In genomic region chr15:97521894-97522293, GRCh38 we compare ENCODE assay signal across 13 cellular contexts.
DNase-seq lines count a peak whose midpoint lies in the region; ATAC-seq and TF ChIP-seq lines count a peak whose summit lies in the region.
"Had no signal": no experiment of that assay in that cellular context is flagged by ENCODE, and none has a peak within 500 bp of the region (broad histone marks: within the 10 kb centered on the region; RNA-seq: fewer than 3 reads in every experiment).

No MANE protein-coding gene starts in this region.

- ATAC-seq in Right ventricle myocardium inferior (peak; percentile 96), GM18505 (IDR thresholded peaks at IDR 0.05; ENCODE audit: unreplicated experiment) (no peak)

- no peak for TF ChIP-seq POLR2A in GM18505 (IDR thresholded peaks at IDR 0.05; ENCODE audit: borderline replicate concordance, extremely low read depth, insufficient read depth, insufficient read length)

- no peak overlapping the region for H3K27ac ChIP-seq in SK-N-MC
- H3K27ac ChIP-seq: C4-2B, spleen had no signal

- H3K9me3 ChIP-seq in SK-N-MC (ENCODE audit: low read depth, low read length): no peaks in the 10 kb centered on the region
- H3K9me3 ChIP-seq: spleen had no signal

- no peaks in the 10 kb centered on the region for H3K36me3 ChIP-seq in SK-N-MC (ENCODE audit: insufficient read depth, low read length)
- H3K36me3 ChIP-seq: spleen had no signal

- DNase-seq in EL (peak; percentile 0), SK-N-MC (ENCODE audit: low read depth, low spot score) (no peak), Right ventricle myocardium inferior (ENCODE audit: missing footprints) (peak; percentile 56), posterior cingulate gyrus (peak; percentile 26 to 95 (median 64)), dedifferentiated amniotic fluid mesenchymal stem cell (ENCODE audit: extremely low spot score) (no peak), amniotic stem cell (lab: John Stamatoyannopoulos, UW) (no peak), iPS-NIHi7 (ENCODE audit: extremely low spot score) (no peak)
- DNase-seq: activated CD4-positive, alpha-beta T cell treated with anti-CD3 and anti-CD28 coated beads for 1 hour; activated gamma-delta T cell treated with Interleukin-2 at 50 U/mL for 16 hours; NCI-H2081; spleen had no signal

- intact Hi-C loops in Right ventricle myocardium inferior (cut with DNase I) (loop anchor here (5.0 to 10.0 kb wide), 3 partner anchors 170 to 443 kb away; partner anchors contain the start of gene ARRDC4), posterior cingulate gyrus (cut with DNase I) (loop anchor here (10.0 kb wide), 1 partner anchor 173 kb away; no protein-coding TSS in a partner anchor)

- H3K9ac ChIP-seq in SK-N-MC (ENCODE audit: insufficient read length): no peak overlapping the region

- 0 out of 2 replicates have a peak overlapping the region, but pooled peaks have one; percentile 10 for H3K4me3 ChIP-seq in SK-N-MC

Comparison
In these comparisons a context has a peak if more than half of its experiments do, and no peak if none do; other contexts are left out.
1. DNase-seq: peak in EL (single experiment), Right ventricle myocardium inferior (single experiment) and posterior cingulate gyrus (10 of 10); none in SK-N-MC (single experiment), dedifferentiated amniotic fluid mesenchymal stem cell (single experiment), amniotic stem cell (single experiment) and iPS-NIHi7 (single experiment).